8 cellular contexts compared by ENCODE assay signal in the genomic region with DNA sequence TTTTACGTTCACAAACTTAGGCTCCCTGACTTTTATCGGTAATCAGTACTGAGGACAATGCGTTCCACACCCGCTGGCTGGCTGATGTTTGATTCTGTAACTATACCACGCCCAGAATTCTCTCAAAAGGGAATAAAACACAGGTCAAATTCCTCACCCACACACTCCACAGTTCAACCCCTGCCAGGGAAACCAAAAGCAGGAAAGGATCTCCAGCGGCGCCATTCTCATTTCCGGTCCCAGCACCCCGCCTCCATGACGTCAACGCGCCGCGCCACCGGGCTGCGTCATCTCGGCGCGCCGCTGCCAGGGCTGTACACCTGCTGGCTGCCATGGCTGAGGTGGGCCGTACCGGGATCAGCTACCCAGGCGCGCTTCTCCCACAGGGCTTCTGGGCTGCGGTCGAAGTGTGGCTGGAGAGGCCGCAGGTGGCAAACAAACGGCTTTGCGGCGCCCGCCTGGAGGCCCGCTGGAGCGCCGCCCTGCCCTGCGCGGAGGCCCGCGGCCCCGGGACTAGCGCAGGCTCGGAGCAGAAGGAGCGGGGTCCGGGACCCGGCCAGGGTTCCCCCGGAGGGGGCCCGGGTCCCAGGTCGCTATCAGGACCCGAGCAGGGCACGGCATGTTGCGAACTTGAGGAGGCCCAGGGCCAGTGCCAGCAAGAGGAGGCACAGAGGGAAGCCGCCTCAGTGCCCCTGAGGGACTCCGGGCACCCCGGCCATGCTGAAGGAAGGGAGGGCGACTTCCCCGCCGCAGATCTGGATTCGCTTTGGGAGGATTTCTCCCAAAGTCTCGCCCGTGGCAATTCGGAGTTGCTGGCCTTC. TPM values are rescaled to one million over a fixed set of nuclear protein-coding genes. Genes with fewer than 3 reads are reported as not detected.
DNase-seq lines count a peak whose midpoint lies in the region; ATAC-seq lines count a peak whose summit lies in the region.

A gene (minus strand): TSS at position 233 of the 821 bp plus-strand sequence. CDS start 24,202 bp downstream, outside the sequence.
A gene with protein sequence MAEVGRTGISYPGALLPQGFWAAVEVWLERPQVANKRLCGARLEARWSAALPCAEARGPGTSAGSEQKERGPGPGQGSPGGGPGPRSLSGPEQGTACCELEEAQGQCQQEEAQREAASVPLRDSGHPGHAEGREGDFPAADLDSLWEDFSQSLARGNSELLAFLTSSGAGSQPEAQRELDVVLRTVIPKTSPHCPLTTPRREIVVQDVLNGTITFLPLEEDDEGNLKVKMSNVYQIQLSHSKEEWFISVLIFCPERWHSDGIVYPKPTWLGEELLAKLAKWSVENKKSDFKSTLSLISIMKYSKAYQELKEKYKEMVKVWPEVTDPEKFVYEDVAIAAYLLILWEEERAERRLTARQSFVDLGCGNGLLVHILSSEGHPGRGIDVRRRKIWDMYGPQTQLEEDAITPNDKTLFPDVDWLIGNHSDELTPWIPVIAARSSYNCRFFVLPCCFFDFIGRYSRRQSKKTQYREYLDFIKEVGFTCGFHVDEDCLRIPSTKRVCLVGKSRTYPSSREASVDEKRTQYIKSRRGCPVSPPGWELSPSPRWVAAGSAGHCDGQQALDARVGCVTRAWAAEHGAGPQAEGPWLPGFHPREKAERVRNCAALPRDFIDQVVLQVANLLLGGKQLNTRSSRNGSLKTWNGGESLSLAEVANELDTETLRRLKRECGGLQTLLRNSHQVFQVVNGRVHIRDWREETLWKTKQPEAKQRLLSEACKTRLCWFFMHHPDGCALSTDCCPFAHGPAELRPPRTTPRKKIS (plus strand): TSS at position 287 of the 821 bp plus-strand sequence. CDS start 46 bp downstream, at position 333.

- CTCF ChIA-PET in activated CD8-positive, alpha-beta memory T cell treated with anti-CD3 and anti-CD28 coated beads for 36 hours (lab: Charles Lee): interaction anchor here (2.3 kb wide), 1 partner anchor 11 kb away, joined by 7 read pairs; no protein-coding TSS in a partner anchor

- ATAC-seq in GM19463 (IDR thresholded peaks at IDR 0.05; ENCODE audit: unreplicated experiment): peak; percentile 80

- peak; percentile 69 for DNase-seq in CMK (ENCODE audit: low read depth)
- DNase-seq in HS-27A (ENCODE audit: low read depth): peak; percentile 55
- peak; percentile 65 for DNase-seq in NK-92 treated with Interleukin-12 subunit alpha and Interleukin-12 subunit beta, amount 100 ng/mL, for 24 hours (lab: John Stamatoyannopoulos, UW)
- peak; percentile 93 for DNase-seq in effector CD8-positive, alpha-beta T cell (lab: John Stamatoyannopoulos, UW)
- DNase-seq in lung microvascular endothelial cell (ENCODE audit: low read depth in 2 of 2): peak; percentile 92 to 98
- DNase-seq in stimulated activated CD4-positive, alpha-beta T cell treated with anti-CD3 and anti-CD28 coated beads, TNF-alpha, amount 100 ng/mL, for 4 hours (ENCODE audit: low read depth in 3 of 3): peak; percentile 90 to 96 (median 95)

- POLR2A ChIA-PET in activated CD8-positive, alpha-beta memory T cell treated with anti-CD3 and anti-CD28 coated beads for 36 hours (lab: Charles Lee): interaction anchor here (1.6 kb wide), 1 partner anchor 21 kb away, joined by 5 read pairs; no protein-coding TSS in a partner anchor

RNA-seq across cellular contexts. Expression of the first gene that starts in this region (rescaled TPM):
- total RNA-seq in activated CD8-positive, alpha-beta memory T cell treated with anti-CD3 and anti-CD28 coated beads for 36 hours: 10 to 100 TPM; 18.2 to 20.4 TPM
- 22.6 and 24.0 TPM in 2 replicates for total RNA-seq in lung microvascular endothelial cell

RNA-seq across cellular contexts. Expression of the second gene that starts in this region (rescaled TPM):
- 10 to 100 TPM; 25.5 to 27.3 TPM for total RNA-seq in activated CD8-positive, alpha-beta memory T cell treated with anti-CD3 and anti-CD28 coated beads for 36 hours
- 6.3 and 9.9 TPM in 2 replicates for total RNA-seq in lung microvascular endothelial cell

Comparison
In these comparisons a context has a peak if more than half of its experiments do, and no peak if none do; other contexts are left out.
1. Peak in every context shown above with its lines: DNase-seq and ATAC-seq.